Comparison of ENCODE assay signal across 8 cellular contexts in genomic region chr12:27969901-27970390, GRCh38. TPM values are rescaled to one million over a fixed set of nuclear protein-coding genes. Genes with fewer than 3 reads are reported as not detected.
DNase-seq lines count a peak whose midpoint lies in the region; ATAC-seq and TF ChIP-seq lines count a peak whose summit lies in the region.

No MANE protein-coding gene starts in this region.

- H3K4me1 ChIP-seq in tibial nerve = peaks cover 0 to 51% (median 18%) of the 10 kb centered on the region in 4 donors

- H3K27me3 ChIP-seq in tibial nerve = peaks cover 0 to 65% of the 10 kb centered on the region in 2 donors

- peaks cover 2% of the 10 kb centered on the region for H3K36me3 Mint-ChIP-seq in neural crest cell (ENCODE audit: low read depth)

- WGBS in tibial nerve, 2 donors = 1 to 2% methylated on average over 15 to 20 of the region's 48 CpGs

- peaks cover 96% of the 10 kb centered on the region for H3K27me3 Mint-ChIP-seq in neural crest cell (ENCODE audit: low read depth)

- peak; percentile 43 for DNase-seq in NCI-H748 (lab: John Stamatoyannopoulos, UW; ENCODE audit: unreplicated experiment)
- no peak for DNase-seq in NCI-H748 treated with DMSO at 0.1 percent for 48 hours (lab: John Stamatoyannopoulos, UW)
- peak; percentile 99 for DNase-seq in NCI-H2171 (lab: John Stamatoyannopoulos, UW)
- DNase-seq in activated T-cell treated with anti-CD3 and anti-CD28 coated beads for 48 hours (ENCODE audit: low read depth) = peak; percentile 56
- DNase-seq in fibroblast of villous mesenchyme (ENCODE audit: low read depth) = peak; percentile 33
- DNase-seq in neural crest cell (ENCODE audit: low read depth, low spot score) = peak; percentile 37
- DNase-seq in tibial nerve (ENCODE audit: low spot score in 2 of 2) = peak; percentile 22 to 28

- peak overlapping the region; percentile 85 for H3K4me3 Mint-ChIP-seq in neural crest cell

- H3K4me3 ChIP-seq in fibroblast of villous mesenchyme (ENCODE audit: low read depth, low read length) (peak overlapping the region; percentile 57), tibial nerve (peak overlapping the region; percentile 43 to 70 (median 62))

- ATAC-seq in HG02763 (IDR thresholded peaks at IDR 0.05; ENCODE audit: unreplicated experiment) = peak; percentile 69

- H3K9me3 Mint-ChIP-seq in neural crest cell = no peaks in the 10 kb centered on the region

- H3K9me3 ChIP-seq in tibial nerve = no peaks in the 10 kb centered on the region

- TF ChIP-seq CTCF in fibroblast of villous mesenchyme (IDR thresholded peaks at IDR 0.05; ENCODE audit: insufficient read depth, low read depth, low read length) = no peak
- no peak for TF ChIP-seq CTCF in neural crest cell (conservative IDR thresholded peaks at IDR 0.05)
- TF ChIP-seq CTCF in tibial nerve (IDR thresholded peaks at IDR 0.05) = no peak

- H3K27ac ChIP-seq in tibial nerve = peak overlapping the region; percentile 7 to 89 (median 54)

- H3K4me1 Mint-ChIP-seq in neural crest cell = peaks cover 21% of the 10 kb centered on the region

- TF ChIP-seq EP300 in tibial nerve (IDR thresholded peaks at IDR 0.05) = peak in 1 of 2 donors; percentile 42

- no peaks in the 10 kb centered on the region for H3K36me3 ChIP-seq in tibial nerve

- TF ChIP-seq POLR2A in tibial nerve (IDR thresholded peaks at IDR 0.05) = no peak

- no peak overlapping the region for H3K27ac Mint-ChIP-seq in neural crest cell (ENCODE audit: unreplicated experiment)

RNA-seq across cellular contexts. Expression of gene PTHLH, which starts 2.6 kb away (rescaled TPM):
- total RNA-seq in fibroblast of villous mesenchyme = 1.3 and 1.6 TPM in 2 replicates
- total RNA-seq in neural crest cell = 0.27 and 0.56 TPM in 2 replicates
- 1 to 10 TPM in 3 of 4 donors, not detected in 1; 4.3 to 6.9 (median 6.8) TPM for total RNA-seq in tibial nerve
